Comparison of ENCODE assay signal across 24 cellular contexts in genomic region chr2:209160800-209161588, GRCh38.
"Had no signal": no experiment of that assay in that cellular context is flagged by ENCODE, and none has a peak within 500 bp of the region (broad histone marks: within the 10 kb centered on the region; RNA-seq: fewer than 3 reads in every experiment).

No MANE protein-coding gene starts in this region.

- H3K4me1 Mint-ChIP-seq: activated B cell treated with CpG ODN at 0.5 μM for 24 hours; activated CD4-positive, alpha-beta T cell treated with anti-CD3 and anti-CD28 coated beads, Interleukin-2, amount 10 ng/mL, durations not matched to agents 24 days and 14 days; activated naive CD8-positive, alpha-beta T cell treated with anti-CD3 and anti-CD28 coated beads, Interleukin-2, amount 50 U/mL, for 24 hours had no signal

- H3K27ac ChIP-seq: ascending aorta, body of pancreas had no signal

- H3K4me1 ChIP-seq: ascending aorta, body of pancreas had no signal

- ATAC-seq: activated naive CD4-positive, alpha-beta T cell treated with anti-CD3 and anti-CD28 coated beads, Interleukin-2, amount 50 U/mL, for 72 hours; activated naive CD8-positive, alpha-beta T cell treated with anti-CD3 and anti-CD28 coated beads, Interleukin-2, amount 50 U/mL, for 24 hours; activated T-cell treated with anti-CD3 and anti-CD28 coated beads, Interleukin-2, amount 50 U/mL, for 4 hours; body of pancreas; K562; PC-3 had no signal

- H3K27me3 ChIP-seq: ascending aorta, body of pancreas had no signal

- H3K36me3 Mint-ChIP-seq: activated CD4-positive, alpha-beta memory T cell treated with anti-CD3 and anti-CD28 coated beads for 36 hours had no signal

- H3K4me3 ChIP-seq: ascending aorta, body of pancreas, K562 had no signal

- H3K27me3 Mint-ChIP-seq: activated B cell treated with CpG ODN at 0.5 μM for 24 hours; activated CD4-positive, alpha-beta memory T cell treated with anti-CD3 and anti-CD28 coated beads for 36 hours; activated CD4-positive, alpha-beta T cell treated with anti-CD3 and anti-CD28 coated beads, Interleukin-2, amount 10 ng/mL, durations not matched to agents 24 days and 14 days; activated naive CD8-positive, alpha-beta T cell treated with anti-CD3 and anti-CD28 coated beads, Interleukin-2, amount 50 U/mL, for 24 hours had no signal

- H3K9me3 Mint-ChIP-seq: activated B cell treated with CpG ODN at 0.5 μM for 24 hours; activated naive CD8-positive, alpha-beta T cell treated with anti-CD3 and anti-CD28 coated beads, Interleukin-2, amount 50 U/mL, for 24 hours; activated T-cell treated with anti-CD3 and anti-CD28 coated beads, Interleukin-2, amount 50 U/mL, for 4 hours; T-helper 1 cell treated with Interleukin-12 subunit alpha and Interleukin-12 subunit beta and Interleukin-4 antibody, amounts not matched to agents 30 μg/mL and 1 μg/mL, for 36 hours had no signal

- FAIRE-seq: bronchial epithelial cell, K562, RCC 7860 had no signal

- H3K27ac Mint-ChIP-seq: activated B cell treated with CpG ODN at 0.5 μM for 24 hours; activated CD4-positive, alpha-beta memory T cell treated with anti-CD3 and anti-CD28 coated beads for 36 hours; activated CD4-positive, alpha-beta T cell treated with anti-CD3 and anti-CD28 coated beads, Interleukin-2, amount 10 ng/mL, durations not matched to agents 24 days and 14 days; activated naive CD4-positive, alpha-beta T cell treated with anti-CD3 and anti-CD28 coated beads, Interleukin-2, amount 50 U/mL, for 72 hours; activated naive CD8-positive, alpha-beta T cell treated with anti-CD3 and anti-CD28 coated beads, Interleukin-2, amount 50 U/mL, for 24 hours; T-helper 1 cell treated with Interleukin-12 subunit alpha and Interleukin-12 subunit beta and Interleukin-4 antibody, amounts not matched to agents 30 μg/mL and 1 μg/mL, for 36 hours had no signal

- H3K4me3 Mint-ChIP-seq: activated B cell treated with CpG ODN at 0.5 μM for 24 hours; activated CD4-positive, alpha-beta memory T cell treated with anti-CD3 and anti-CD28 coated beads for 36 hours; activated CD4-positive, alpha-beta T cell treated with anti-CD3 and anti-CD28 coated beads, Interleukin-2, amount 10 ng/mL, durations not matched to agents 24 days and 14 days; activated naive CD8-positive, alpha-beta T cell treated with anti-CD3 and anti-CD28 coated beads, Interleukin-2, amount 50 U/mL, for 24 hours; activated T-cell treated with anti-CD3 and anti-CD28 coated beads, Interleukin-2, amount 50 U/mL, for 4 hours; T-helper 1 cell treated with Interleukin-12 subunit alpha and Interleukin-12 subunit beta and Interleukin-4 antibody, amounts not matched to agents 30 μg/mL and 1 μg/mL, for 36 hours had no signal

- H3K9me3 ChIP-seq: ascending aorta, body of pancreas had no signal

- H3K36me3 ChIP-seq: ascending aorta had no signal

- DNase-seq: activated B cell treated with CpG ODN at 0.5 μM for 24 hours; activated CD4-positive, alpha-beta memory T cell treated with anti-CD3 and anti-CD28 coated beads for 36 hours; activated CD4-positive, alpha-beta T cell treated with anti-CD3 and anti-CD28 coated beads for 1 hour; activated CD4-positive, alpha-beta T cell treated with anti-CD3 and anti-CD28 coated beads, Interleukin-2, amount 10 ng/mL, durations not matched to agents 24 days and 14 days; activated CD8-positive, alpha-beta memory T cell treated with anti-CD3 and anti-CD28 coated beads for 24 hours; activated effector memory CD4-positive, alpha-beta T cell treated with anti-CD3 and anti-CD28 coated beads, Interleukin-2, amount 50 U/mL, for 16 hours; activated naive CD4-positive, alpha-beta T cell treated with Interleukin-2 at 50 U/mL for 16 hours; activated naive CD8-positive, alpha-beta T cell treated with anti-CD3 and anti-CD28 coated beads, Interleukin-2, amount 50 U/mL, for 24 hours; activated T-cell treated with anti-CD3 and anti-CD28 coated beads, Interleukin-2, amount 50 U/mL, for 4 hours; amniotic stem cell; body of pancreas; central memory CD4-positive, alpha-beta T cell; Karpas-422; NCI-H2029 treated with DMSO at 0.1 percent for 48 hours; NCI-H446; NCI-H524; PC-3; SHP77 treated with DMSO at 0.1 percent for 48 hours had no signal
